ENCODE assay signal across 28 cellular contexts in the genomic region with DNA sequence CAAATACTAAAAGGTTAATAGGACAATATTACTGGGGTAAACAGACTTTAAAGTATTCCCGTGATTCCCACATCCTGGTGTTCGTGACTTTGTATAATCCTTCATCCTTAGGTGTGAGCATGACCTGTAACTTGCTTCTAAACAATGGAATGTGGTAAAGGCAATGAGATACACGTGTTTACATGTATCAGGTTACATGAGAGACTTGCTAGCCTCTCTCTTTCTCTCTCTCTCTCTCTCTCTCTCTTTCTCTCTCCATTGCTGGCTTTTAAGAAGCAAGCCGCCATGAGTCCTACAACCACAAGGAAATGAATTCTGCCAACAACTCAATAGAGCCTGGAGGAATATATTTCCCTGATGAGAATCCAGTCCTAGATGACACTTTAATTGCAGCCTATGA.
"Had no signal": no experiment of that assay in that cellular context is flagged by ENCODE, and none has a peak within 500 bp of the region (broad histone marks: within the 10 kb centered on the region; RNA-seq: fewer than 3 reads in every experiment).

No MANE protein-coding gene starts in this region.

- FAIRE-seq: islet of Langerhans, pancreas had no signal

- H3K27me3 ChIP-seq: gastrocnemius medialis, pancreas, tibial artery had no signal

- H3K36me3 ChIP-seq: gastrocnemius medialis, pancreas, tibial artery had no signal

- ATAC-seq: activated CD4-positive, alpha-beta T cell treated with anti-CD3 and anti-CD28 coated beads for 36 hours; activated naive CD4-positive, alpha-beta T cell treated with anti-CD3 and anti-CD28 coated beads, Interleukin-2, amount 50 U/mL, for 72 hours; activated T-helper 17 cell treated with anti-CD3 and anti-CD28 coated beads, Interleukin-2, amount 50 U/mL, for 72 hours; esophagus mucosa; gastrocnemius medialis; left cardiac atrium; mucosa of descending colon; psoas muscle; right cardiac atrium; stimulated activated naive CD8-positive, alpha-beta T cell treated with anti-CD3 and anti-CD28 coated beads, Interleukin-15, Interleukin-2, amounts not matched to agents 100 U/mL and 50 U/mL, for 24 hours had no signal

- H3K9me3 ChIP-seq: gastrocnemius medialis, mucosa of descending colon, pancreas, psoas muscle, tibial artery had no signal

- H3K4me1 ChIP-seq: gastrocnemius medialis, pancreas, psoas muscle, tibial artery had no signal

- DNase-seq: activated B cell treated with CpG ODN at 0.5 μM for 24 hours; activated CD4-positive, alpha-beta T cell treated with anti-CD3 and anti-CD28 coated beads for 36 hours; activated CD4-positive, alpha-beta T cell treated with anti-CD3 and anti-CD28 coated beads, Interleukin-2, amount 50 U/mL, for 4 hours; activated CD8-positive, alpha-beta memory T cell treated with anti-CD3 and anti-CD28 coated beads for 24 hours; activated CD8-positive, alpha-beta memory T cell treated with anti-CD3 and anti-CD28 coated beads, Interleukin-2, amount 50 U/mL, for 4 hours; activated T-cell treated with anti-CD3 and anti-CD28 coated beads, Interleukin-2, amount 50 U/mL, for 24 hours; aorta; central memory CD4-positive, alpha-beta T cell; dermis blood vessel endothelial cell; effector CD8-positive, alpha-beta T cell; gastrocnemius medialis; hippocampal formation; left cardiac atrium; mesenchymal stem cell; mucosa of descending colon; nephron progenitor cell; pancreas; psoas muscle; right cardiac atrium; stimulated activated CD4-positive, alpha-beta T cell treated with anti-CD3 and anti-CD28 coated beads, Interleukin-12 subunit alpha, Interleukin-12 subunit beta, amount 100 ng/mL, for 4 hours; stimulated activated CD4-positive, alpha-beta T cell treated with anti-CD3 and anti-CD28 coated beads, Interleukin-4, amount 100 ng/mL, for 4 hours; stimulated activated naive CD8-positive, alpha-beta T cell treated with anti-CD3 and anti-CD28 coated beads, Interleukin-15, Interleukin-2, amounts not matched to agents 100 U/mL and 50 U/mL, for 24 hours; T1000; tibial artery had no signal

- H3K27ac ChIP-seq: gastrocnemius medialis, pancreas, psoas muscle, tibial artery had no signal

- H3K4me3 ChIP-seq: gastrocnemius medialis, mucosa of descending colon, pancreas, psoas muscle, tibial artery had no signal
